In the genomic region with DNA sequence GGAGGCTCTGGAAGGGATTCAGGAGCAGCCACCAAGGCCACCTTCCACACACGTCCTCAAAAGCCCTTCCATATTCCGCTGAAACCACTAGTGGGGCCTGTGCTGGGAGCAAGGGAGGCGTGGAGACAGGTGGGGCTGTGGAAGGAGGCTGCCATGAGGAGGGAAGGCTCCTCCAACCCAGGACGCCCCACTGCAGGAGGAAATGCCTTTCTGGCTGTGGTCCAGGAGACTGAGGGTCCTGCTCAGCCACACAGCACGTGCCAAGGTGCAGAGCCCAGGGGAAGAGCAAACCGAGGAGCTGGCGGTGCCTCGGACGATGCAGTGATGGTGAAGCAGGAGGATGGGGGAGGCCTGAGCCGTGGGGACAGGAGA, we compare ENCODE assay signal across 23 cellular contexts. TPM values are rescaled to one million over a fixed set of nuclear protein-coding genes. Genes with fewer than 3 reads are reported as not detected.
"Had no signal": no experiment of that assay in that cellular context is flagged by ENCODE, and none has a peak within 500 bp of the region (broad histone marks: within the 10 kb centered on the region; RNA-seq: fewer than 3 reads in every experiment).

No MANE protein-coding gene starts in this region.

- H3K27ac ChIP-seq: adrenal gland, brain microvascular endothelial cell, parathyroid adenoma, upper lobe of right lung had no signal

- H3K4me3 ChIP-seq: adrenal gland, ascending aorta, left lung, smooth muscle cell, thoracic aorta, upper lobe of right lung had no signal

- H3K36me3 Mint-ChIP-seq: activated naive CD8-positive, alpha-beta T cell; immature natural killer cell; natural killer cell treated with Interleukin-12 subunit alpha and Interleukin-12 subunit beta and Interleukin-15 and Interleukin-18, amount 100 ng/mL, for 72 hours; stimulated activated naive B cell treated with anti-CD40 and anti-IgM and Interleukin-4, amounts not matched to agents 10 μg/mL and 1 μg/mL and 100 μg/mL, for 72 hours had no signal

- H3K79me2 ChIP-seq: parathyroid adenoma had no signal

- H3K9ac ChIP-seq: parathyroid adenoma had no signal

- H3K27me3 ChIP-seq: adrenal gland, ascending aorta, brain microvascular endothelial cell, upper lobe of right lung had no signal

- H3K27ac Mint-ChIP-seq: activated naive CD8-positive, alpha-beta T cell; activated T-cell treated with anti-CD3 and anti-CD28 coated beads, Interleukin-2, amount 50 U/mL, for 24 hours; activated T-helper 17 cell treated with anti-CD3 and anti-CD28 coated beads, Interleukin-2, amount 50 U/mL, for 72 hours; endodermal cell; immature natural killer cell; natural killer cell treated with Interleukin-12 subunit alpha and Interleukin-12 subunit beta and Interleukin-15 and Interleukin-18, amount 100 ng/mL, for 72 hours; stimulated activated naive B cell treated with anti-CD40 and anti-IgM and Interleukin-4, amounts not matched to agents 10 μg/mL and 1 μg/mL and 100 μg/mL, for 72 hours had no signal

- H3K4me2 ChIP-seq: smooth muscle cell had no signal

- H3K9me3 ChIP-seq: adrenal gland, ascending aorta, thoracic aorta, upper lobe of right lung had no signal

- H2AFZ ChIP-seq: parathyroid adenoma had no signal

- H3K4me1 ChIP-seq: adrenal gland, left lung, parathyroid adenoma, upper lobe of right lung had no signal

- DNase-seq: activated CD8-positive, alpha-beta memory T cell treated with anti-CD3 and anti-CD28 coated beads for 24 hours; activated CD8-positive, alpha-beta memory T cell treated with anti-CD3 and anti-CD28 coated beads, Interleukin-2, amount 50 U/mL, for 4 hours; activated naive CD4-positive, alpha-beta T cell; activated T-cell treated with anti-CD3 and anti-CD28 coated beads, Interleukin-2, amount 50 U/mL, for 24 hours; adrenal gland; brain microvascular endothelial cell; central memory CD4-positive, alpha-beta T cell; endodermal cell; immature natural killer cell; kidney glomerular epithelial cell; stimulated activated CD4-positive, alpha-beta T cell treated with anti-CD3 and anti-CD28 coated beads, Interleukin-2, amount 100 ng/mL, for 48 hours; stimulated activated CD8-positive, alpha-beta memory T cell treated with anti-CD3 and anti-CD28 coated beads, Interleukin-4, amount 100 ng/mL, for 48 hours; stimulated activated naive B cell treated with anti-CD40 and anti-IgM and Interleukin-4, amounts not matched to agents 10 μg/mL and 1 μg/mL and 100 μg/mL, for 72 hours; T-helper 1 cell had no signal

- H3K4me1 Mint-ChIP-seq: activated T-helper 17 cell treated with anti-CD3 and anti-CD28 coated beads, Interleukin-2, amount 50 U/mL, for 72 hours; immature natural killer cell; stimulated activated naive B cell treated with anti-CD40 and anti-IgM and Interleukin-4, amounts not matched to agents 10 μg/mL and 1 μg/mL and 100 μg/mL, for 72 hours had no signal

- H3K9me3 Mint-ChIP-seq: activated T-helper 17 cell treated with anti-CD3 and anti-CD28 coated beads, Interleukin-2, amount 50 U/mL, for 72 hours; immature natural killer cell; natural killer cell treated with Interleukin-12 subunit alpha and Interleukin-12 subunit beta and Interleukin-15 and Interleukin-18, amount 100 ng/mL, for 72 hours had no signal

- H3K36me3 ChIP-seq: adrenal gland, ascending aorta, brain microvascular endothelial cell, left lung, thoracic aorta, upper lobe of right lung had no signal

- H3K4me3 Mint-ChIP-seq: activated naive CD8-positive, alpha-beta T cell; activated T-cell treated with anti-CD3 and anti-CD28 coated beads, Interleukin-2, amount 50 U/mL, for 24 hours; activated T-helper 17 cell treated with anti-CD3 and anti-CD28 coated beads, Interleukin-2, amount 50 U/mL, for 72 hours; endodermal cell; immature natural killer cell; natural killer cell treated with Interleukin-12 subunit alpha and Interleukin-12 subunit beta and Interleukin-15 and Interleukin-18, amount 100 ng/mL, for 72 hours; stimulated activated naive B cell treated with anti-CD40 and anti-IgM and Interleukin-4, amounts not matched to agents 10 μg/mL and 1 μg/mL and 100 μg/mL, for 72 hours had no signal

- H3K27me3 Mint-ChIP-seq: activated T-helper 17 cell treated with anti-CD3 and anti-CD28 coated beads, Interleukin-2, amount 50 U/mL, for 72 hours; natural killer cell treated with Interleukin-12 subunit alpha and Interleukin-12 subunit beta and Interleukin-15 and Interleukin-18, amount 100 ng/mL, for 72 hours had no signal

RNA-seq across cellular contexts. Expression of gene ADAMTS2, which starts 49.5 kb away (rescaled TPM):
- total RNA-seq: activated T-helper 17 cell treated with anti-CD3 and anti-CD28 coated beads, Interleukin-2, amount 50 U/mL, for 72 hours; natural killer cell treated with Interleukin-12 subunit alpha and Interleukin-12 subunit beta and Interleukin-15 and Interleukin-18, amount 100 ng/mL, for 72 hours had no signal
